In genomic region chr12:12141000-12141399, GRCh38 we compare ENCODE assay signal across 21 cellular contexts.
DNase-seq lines count a peak whose midpoint lies in the region; ATAC-seq, FAIRE-seq and TF ChIP-seq lines count a peak whose summit lies in the region.
"Had no signal": no experiment of that assay in that cellular context is flagged by ENCODE, and none has a peak within 500 bp of the region (broad histone marks: within the 10 kb centered on the region; RNA-seq: fewer than 3 reads in every experiment).

No MANE protein-coding gene starts in this region.

- H3K14ac ChIP-seq in H9 (ENCODE audit: insufficient read depth, low read length), result no peak overlapping the region

- H3K27me3 Mint-ChIP-seq in H9 (ENCODE audit: low read depth), result no peaks in the 10 kb centered on the region
- H3K27me3 Mint-ChIP-seq in mesothelial cell of epicardium (ENCODE audit: low read depth), result no peaks in the 10 kb centered on the region
- no peaks in the 10 kb centered on the region for H3K27me3 Mint-ChIP-seq in T-helper 17 cell

- H3K23me2 ChIP-seq in H9 (ENCODE audit: insufficient read length, low read depth, low read length, poor library complexity, severe bottlenecking), result no peaks in the 10 kb centered on the region

- intact Hi-C loops in GM12878 (cut with micrococcal nuclease; ENCODE audit: unreplicated experiment), result no loop called here

- FAIRE-seq in GM12878 (lab: Jason Lieb, UNC), result peak; percentile 18
- FAIRE-seq: A204.1, D721Med, G401.6, GM12892, K562 had no signal

- H3K18ac ChIP-seq in H9 (ENCODE audit: insufficient read length, low read depth, low read length), result no peak overlapping the region

- no peak overlapping the region for H2BK5ac ChIP-seq in H9 (ENCODE audit: insufficient read length, low read length)

- H3K23ac ChIP-seq in H9 (ENCODE audit: insufficient read length, low read depth, low read length), result no peak overlapping the region

- DNase-seq in H9 (no peak), GM12878 (ENCODE audit: low read depth, low spot score) (no peak), mesothelial cell of epicardium (ENCODE audit: low spot score in 2 of 2, unreplicated experiment in 2 of 2) (no peak), NCI-H1092 (lab: John Stamatoyannopoulos, UW) (no peak), T-helper 17 cell (no peak)
- DNase-seq in activated T-cell treated with anti-CD3 and anti-CD28 coated beads, Interleukin-2, amount 50 U/mL, for 48 hours, result no peak
- DNase-seq: ACHN; BE2C; C1 segment of cervical spinal cord; CD4-positive, CD25-positive, alpha-beta regulatory T cell; CD8-positive, alpha-beta memory T cell; COR-L47; GOT3; IMR-90 had no signal

- no peaks in the 10 kb centered on the region for H3K79me1 ChIP-seq in H9 (ENCODE audit: insufficient read depth, low read depth, low read length, poor library complexity, severe bottlenecking)

- H2AFZ ChIP-seq in H9 (ENCODE audit: low read length) (no peak overlapping the region), GM12878 (ENCODE audit: control insufficient read depth, low read depth, low read length) (no peak overlapping the region)

- H3K79me2 ChIP-seq in H9 (ENCODE audit: insufficient read depth, low read length) (no peaks in the 10 kb centered on the region), GM12878 (ENCODE audit: control insufficient read depth, insufficient read depth, low read length) (no peaks in the 10 kb centered on the region)

- BruUV-seq in GM12878 (replicated peaks; lab: Mats Ljungman, UMichigan), result no TSS peak

- no peak overlapping the region for H2BK15ac ChIP-seq in H9 (ENCODE audit: low read depth, low read length)

- no peak overlapping the region for H4K5ac ChIP-seq in H9 (ENCODE audit: insufficient read length, low read depth, low read length)

- H4K20me1 ChIP-seq in H9 (ENCODE audit: control insufficient read depth, insufficient read depth, insufficient read length), result no peaks in the 10 kb centered on the region
- no peaks in the 10 kb centered on the region for H4K20me1 ChIP-seq in GM12878 (ENCODE audit: control insufficient read depth, insufficient read depth)

- H3K27ac ChIP-seq in H9 (ENCODE audit: insufficient read length, low read depth, low read length) (no peak overlapping the region), GM12878 (ENCODE audit: control insufficient read depth, insufficient read depth) (no peak overlapping the region)
- H3K27ac ChIP-seq: HL-60 had no signal

- H3K9ac ChIP-seq in H9 (ENCODE audit: extremely low read depth, insufficient read length, low read length), result no peak overlapping the region
- H3K9ac ChIP-seq in GM12878 (ENCODE audit: control insufficient read depth, insufficient read depth, low read length), result no peak overlapping the region

- no peak for ATAC-seq in GM12878
- ATAC-seq in T-helper 17 cell, result no peak
- ATAC-seq: K562 had no signal

- no peak overlapping the region for H3K4ac ChIP-seq in H9 (ENCODE audit: low read depth, low read length)

- H3T11ph ChIP-seq in H9 (ENCODE audit: low read length), result no peak overlapping the region

- POLR2A ChIA-PET in GM12878 (lab: Charles Lee), result interaction anchor here (0.9 kb wide), 1 partner anchor 1186 kb away, joined by 4 read pairs; no protein-coding TSS in a partner anchor

- H3K4me3 Mint-ChIP-seq in H9, result no peak overlapping the region
- no peak overlapping the region for H3K4me3 Mint-ChIP-seq in mesothelial cell of epicardium
- H3K4me3 Mint-ChIP-seq in T-helper 17 cell, result no peak overlapping the region
- H3K4me3 Mint-ChIP-seq: CD4-positive, CD25-positive, alpha-beta regulatory T cell; CD8-positive, alpha-beta memory T cell had no signal

- H3K4me1 Mint-ChIP-seq in H9 (peaks cover 0 to 13% of the 10 kb centered on the region in 2 experiments; a peak in 2 of 4 replicates), mesothelial cell of epicardium (peaks cover 2% of the 10 kb centered on the region), T-helper 17 cell (no peaks in the 10 kb centered on the region)
- H3K4me1 Mint-ChIP-seq: CD4-positive, CD25-positive, alpha-beta regulatory T cell; CD8-positive, alpha-beta memory T cell had no signal

- H3K9me3 ChIP-seq in H9 (ENCODE audit: control insufficient read depth, low read depth, low read length) (no peaks in the 10 kb centered on the region), GM12878 (replicated peaks; ENCODE audit: control insufficient read depth, insufficient read depth, low read length) (no peaks in the 10 kb centered on the region), T-helper 17 cell (ENCODE audit: control insufficient read depth, low read length, poor library complexity, severe bottlenecking) (no peaks in the 10 kb centered on the region)
- H3K9me3 ChIP-seq: BE2C, HAP-1 had no signal

- H3K9me3 Mint-ChIP-seq in H9 (no peaks in the 10 kb centered on the region), mesothelial cell of epicardium (no peaks in the 10 kb centered on the region)
- H3K9me3 Mint-ChIP-seq: CD8-positive, alpha-beta memory T cell had no signal

- H2AK5ac ChIP-seq in H9 (ENCODE audit: insufficient read length, low read length), result no peak overlapping the region

- no peak overlapping the region for H3K4me3 ChIP-seq in GM12878
- H3K4me3 ChIP-seq: HAP-1, K562 had no signal

- H3K4me1 ChIP-seq in H9 (ENCODE audit: insufficient read depth, low read length) (no peaks in the 10 kb centered on the region), GM12878 (ENCODE audit: control insufficient read depth, insufficient read depth, low read length) (no peaks in the 10 kb centered on the region)
- H3K4me1 ChIP-seq: BE2C had no signal

- H2BK120ac ChIP-seq in H9 (ENCODE audit: low read depth, low read length, poor library complexity, severe bottlenecking), result no peak overlapping the region

- H3K27me3 ChIP-seq in H9 (ENCODE audit: insufficient read depth, low read length) (no peaks in the 10 kb centered on the region), GM12878 (replicated peaks in 1 of 2; ENCODE audit: control insufficient read depth in 2 of 2, insufficient read depth in 2 of 2, low read length in 1 of 2) (no peaks in the 10 kb centered on the region)
- H3K27me3 ChIP-seq: BE2C had no signal

- CTCF ChIA-PET in GM12878 (lab: Yijun Ruan, JAX), result no interaction called here

- H2BK12ac ChIP-seq in H9 (ENCODE audit: insufficient read length, low read depth, low read length), result no peak overlapping the region

- SMC1A ChIA-PET in GM12878 (lab: Charles Lee; ENCODE audit: uncharacterized antibody, unreplicated experiment), result interaction anchor here (0.6 to 1.4 kb wide), 2 partner anchors 9 to 168 kb away, joined by 3 to 4 read pairs; no protein-coding TSS in a partner anchor

- no peak overlapping the region for H3K4me2 ChIP-seq in H9 (ENCODE audit: insufficient read depth, insufficient read length, low read length)
- H3K4me2 ChIP-seq in GM12878 (ENCODE audit: control insufficient read depth, insufficient read depth), result no peak overlapping the region

- no peak overlapping the region for H4K8ac ChIP-seq in H9 (replicated peaks; ENCODE audit: insufficient read length, low read depth, low read length)

- in situ Hi-C loops in GM12878 (cut with MboI), result no loop called here

- no peak for TF ChIP-seq RAD21 in GM12878 (IDR thresholded peaks at IDR 0.05; ENCODE audit: insufficient read depth, low read depth, low read length)

- H3K56ac ChIP-seq in H9 (ENCODE audit: insufficient read length, low read depth, low read length), result no peak overlapping the region

- no peak for TF ChIP-seq EP300 in GM12878 (IDR thresholded peaks at IDR 0.05; ENCODE audit: borderline replicate concordance in 1 of 2, control insufficient read depth in 1 of 2, low read depth in 2 of 2, low read length in 2 of 2)

- H4K91ac ChIP-seq in H9 (ENCODE audit: insufficient read length, low read depth, low read length), result no peak overlapping the region

- H3K36me3 ChIP-seq in GM12878 (ENCODE audit: control insufficient read depth in 2 of 2, insufficient read depth in 2 of 2, low read length in 1 of 2), result no peaks in the 10 kb centered on the region
- H3K36me3 ChIP-seq: BE2C had no signal

- peak overlapping the region in 2 of 3 experiments; percentile 24 to 59; a peak in 4 of 7 replicates for H3K27ac Mint-ChIP-seq in H9
- peak overlapping the region; percentile 38 for H3K27ac Mint-ChIP-seq in mesothelial cell of epicardium
- H3K27ac Mint-ChIP-seq in T-helper 17 cell, result no peak overlapping the region
- H3K27ac Mint-ChIP-seq: CD4-positive, CD25-positive, alpha-beta regulatory T cell; CD8-positive, alpha-beta memory T cell had no signal

- TF ChIP-seq CTCF in H9 (conservative IDR thresholded peaks at IDR 0.05), result no peak
- TF ChIP-seq CTCF in GM12878 (IDR thresholded peaks at IDR 0.05 in 2 of 3, conservative IDR thresholded peaks at IDR 0.05 in 1 of 3; ENCODE audit: control insufficient read depth in 2 of 3, extremely low read depth in 1 of 3, insufficient read depth in 1 of 3, low read depth in 3 of 3, low read length in 3 of 3), result no peak
- TF ChIP-seq CTCF in mesothelial cell of epicardium (IDR thresholded peaks at IDR 0.05; ENCODE audit: unreplicated experiment), result no peak

- peaks cover 6 to 57% (median 54%) of the 10 kb centered on the region in 3 experiments; a peak in 6 of 7 replicates for H3K36me3 Mint-ChIP-seq in H9 (ENCODE audit: insufficient read depth in 1 of 3, low read depth in 3 of 3)
- peaks cover 50% of the 10 kb centered on the region for H3K36me3 Mint-ChIP-seq in mesothelial cell of epicardium
- peaks cover 6% of the 10 kb centered on the region for H3K36me3 Mint-ChIP-seq in T-helper 17 cell (ENCODE audit: low read depth)
- H3K36me3 Mint-ChIP-seq: CD4-positive, CD25-positive, alpha-beta regulatory T cell had no signal

- no peak for TF ChIP-seq POLR2A in GM12878 (IDR thresholded peaks at IDR 0.05; ENCODE audit: low read depth, low read length)

- no peak overlapping the region for H2BK20ac ChIP-seq in H9 (ENCODE audit: low read depth, low read length, poor library complexity, severe bottlenecking)

- RAD21 ChIA-PET in GM12878 (lab: Charles Lee; ENCODE audit: unreplicated experiment), result no interaction called here
